Comparison of ENCODE assay signal across 30 cellular contexts in the genomic region with DNA sequence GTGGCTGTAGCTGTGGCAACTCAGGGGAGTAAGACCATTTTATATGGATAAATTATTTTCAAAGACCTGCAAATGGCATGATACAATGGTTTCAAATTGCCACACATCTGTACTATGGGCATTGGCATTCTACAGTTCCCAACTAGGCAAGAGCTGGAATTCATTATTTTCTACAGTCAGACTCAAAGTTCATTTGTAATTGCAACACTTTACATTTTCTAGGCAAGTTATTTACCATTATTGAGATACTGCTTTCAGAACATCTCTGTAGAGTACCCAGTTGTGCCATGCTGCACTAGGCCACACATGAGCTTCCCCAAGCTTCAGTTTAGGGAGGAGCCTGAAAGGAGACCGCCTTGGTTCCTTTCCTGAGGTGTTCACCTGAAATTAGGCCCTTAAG. TPM values are rescaled to one million over a fixed set of nuclear protein-coding genes. Genes with fewer than 3 reads are reported as not detected.
DNase-seq lines count a peak whose midpoint lies in the region; FAIRE-seq and TF ChIP-seq lines count a peak whose summit lies in the region.
"Had no signal": no experiment of that assay in that cellular context is flagged by ENCODE, and none has a peak within 500 bp of the region (broad histone marks: within the 10 kb centered on the region; RNA-seq: fewer than 3 reads in every experiment).

No MANE protein-coding gene starts in this region.

- no peaks in the 10 kb centered on the region for H4K20me1 ChIP-seq in neural progenitor cell (ENCODE audit: low read depth)
- H4K20me1 ChIP-seq: BLaER1 had no signal

- no peak overlapping the region for H3K4me3 ChIP-seq in neural progenitor cell
- no peak overlapping the region for H3K4me3 ChIP-seq in lower leg skin (ENCODE audit: low read depth, poor library complexity, severe bottlenecking)
- H3K4me3 ChIP-seq: BLaER1, GM12878 had no signal

- peak overlapping the region; percentile 28 for H2AFZ ChIP-seq in neural progenitor cell (replicated peaks)

- no peak overlapping the region for H3K9ac ChIP-seq in neural progenitor cell
- H3K9ac ChIP-seq: BLaER1 had no signal

- 95 to 100% methylated on average over 1 of the region's 1 CpG for WGBS in lower leg skin, 2 donors

- H3K4me1 Mint-ChIP-seq in activated CD4-positive, alpha-beta T cell treated with anti-CD3 and anti-CD28 coated beads, Interleukin-2, amount 10 ng/mL, durations not matched to agents 24 days and 14 days, result peaks cover 6% of the 10 kb centered on the region
- H3K4me1 Mint-ChIP-seq in neural progenitor cell, result no peaks in the 10 kb centered on the region
- H3K4me1 Mint-ChIP-seq: CD14-positive monocyte; CD4-positive, alpha-beta memory T cell; CD4-positive, CD25-positive, alpha-beta regulatory T cell; CD8-positive, alpha-beta memory T cell had no signal

- intact Hi-C loops in activated CD4-positive, alpha-beta T cell treated with anti-CD3 and anti-CD28 coated beads, Interleukin-2, amount 10 ng/mL, durations not matched to agents 24 days and 14 days (cut with micrococcal nuclease), result no loop called here
- intact Hi-C loops in lower leg skin (cut with DNase I; ENCODE audit: low total_unique reads), result loop anchor here (10.0 kb wide), 1 partner anchor 145 kb away; a partner anchor contains a TSS

- H3K4me3 Mint-ChIP-seq in activated CD4-positive, alpha-beta T cell treated with anti-CD3 and anti-CD28 coated beads, Interleukin-2, amount 10 ng/mL, durations not matched to agents 24 days and 14 days, result no peak overlapping the region
- H3K4me3 Mint-ChIP-seq in neural progenitor cell, result no peak overlapping the region
- H3K4me3 Mint-ChIP-seq: CD14-positive monocyte; CD4-positive, CD25-positive, alpha-beta regulatory T cell; CD8-positive, alpha-beta memory T cell had no signal

- peaks cover 14% of the 10 kb centered on the region for H3K27me3 ChIP-seq in neural progenitor cell
- H3K27me3 ChIP-seq: BE2C, BLaER1 had no signal

- no peak for TF ChIP-seq POLR2A in lower leg skin (IDR thresholded peaks at IDR 0.05)

- peaks cover 5% of the 10 kb centered on the region for H3K4me1 ChIP-seq in neural progenitor cell

- no peaks in the 10 kb centered on the region for H3K36me3 ChIP-seq in neural progenitor cell
- H3K36me3 ChIP-seq: BE2C, BLaER1 had no signal

- no peaks in the 10 kb centered on the region for H3K36me3 Mint-ChIP-seq in activated CD4-positive, alpha-beta T cell treated with anti-CD3 and anti-CD28 coated beads, Interleukin-2, amount 10 ng/mL, durations not matched to agents 24 days and 14 days (ENCODE audit: low read depth)
- no peaks in the 10 kb centered on the region for H3K36me3 Mint-ChIP-seq in neural progenitor cell
- H3K36me3 Mint-ChIP-seq: CD14-positive monocyte; CD4-positive, alpha-beta memory T cell; CD4-positive, CD25-positive, alpha-beta regulatory T cell; CD8-positive, alpha-beta memory T cell had no signal

- no peaks in the 10 kb centered on the region for H3K9me3 ChIP-seq in neural progenitor cell (ENCODE audit: low read depth)
- H3K9me3 ChIP-seq: BE2C, BLaER1 had no signal

- TF ChIP-seq CTCF in neural progenitor cell (IDR thresholded peaks at IDR 0.05) (no peak), lower leg skin (IDR thresholded peaks at IDR 0.05) (no peak)

- H3K27ac Mint-ChIP-seq in activated CD4-positive, alpha-beta T cell treated with anti-CD3 and anti-CD28 coated beads, Interleukin-2, amount 10 ng/mL, durations not matched to agents 24 days and 14 days, result no peak overlapping the region
- no peak overlapping the region for H3K27ac Mint-ChIP-seq in neural progenitor cell
- H3K27ac Mint-ChIP-seq: CD14-positive monocyte; CD4-positive, alpha-beta memory T cell; CD4-positive, CD25-positive, alpha-beta regulatory T cell had no signal

- H3F3A ChIP-seq in neural progenitor cell (ENCODE audit: low read depth), result no peaks in the 10 kb centered on the region

- no peak for FAIRE-seq in HTR-8/SVneo (lab: Jason Lieb, UNC)
- FAIRE-seq: A204.1, GM12878, GM12892, GM18507 had no signal

- H3K27me3 Mint-ChIP-seq in activated CD4-positive, alpha-beta T cell treated with anti-CD3 and anti-CD28 coated beads, Interleukin-2, amount 10 ng/mL, durations not matched to agents 24 days and 14 days, result peaks cover 4% of the 10 kb centered on the region
- H3K27me3 Mint-ChIP-seq in neural progenitor cell (ENCODE audit: insufficient read depth, low read depth), result peaks cover 2% of the 10 kb centered on the region
- H3K27me3 Mint-ChIP-seq: CD4-positive, alpha-beta memory T cell had no signal

- DNase-seq in activated CD4-positive, alpha-beta T cell treated with anti-CD3 and anti-CD28 coated beads, Interleukin-2, amount 10 ng/mL, durations not matched to agents 24 days and 14 days, result peak; percentile 37
- DNase-seq in activated CD4-positive, alpha-beta T cell treated with anti-CD3 and anti-CD28 coated beads, Interleukin-2, amount 50 U/mL, for 48 hours, result no peak
- DNase-seq in HTR-8/SVneo (ENCODE audit: insufficient read length, low spot score) (peak; percentile 23), neural progenitor cell (ENCODE audit: low spot score) (no peak), lower leg skin (ENCODE audit: low spot score in 2 of 2) (no peak), OCI-M2 (lab: John Stamatoyannopoulos, UW; ENCODE audit: unreplicated experiment) (no peak)
- DNase-seq: 8988T; ACHN; BE2C; C1 segment of cervical spinal cord; CD4-positive, alpha-beta memory T cell; CD4-positive, CD25-positive, alpha-beta regulatory T cell; CD8-positive, alpha-beta memory T cell; COR-L47; DMS 273 treated with DMSO at 0.1 percent for 48 hours; DMS153; DMS53; DMS79; DND-41; EL; GDM1 had no signal

- H3K4me2 ChIP-seq in neural progenitor cell, result no peak overlapping the region
- H3K4me2 ChIP-seq: BLaER1 had no signal

- H3K9me3 Mint-ChIP-seq in activated CD4-positive, alpha-beta T cell treated with anti-CD3 and anti-CD28 coated beads, Interleukin-2, amount 10 ng/mL, durations not matched to agents 24 days and 14 days, result no peaks in the 10 kb centered on the region
- H3K9me3 Mint-ChIP-seq in neural progenitor cell, result no peaks in the 10 kb centered on the region
- H3K9me3 Mint-ChIP-seq: CD14-positive monocyte; CD4-positive, alpha-beta memory T cell; CD4-positive, CD25-positive, alpha-beta regulatory T cell; CD8-positive, alpha-beta memory T cell had no signal

- H3K27ac ChIP-seq in neural progenitor cell, result no peak overlapping the region
- H3K27ac ChIP-seq: BLaER1 had no signal

- no peaks in the 10 kb centered on the region for H3K79me2 ChIP-seq in neural progenitor cell (ENCODE audit: low read depth)

RNA-seq across cellular contexts. Expression of a gene that starts 8.0 kb away (rescaled TPM):
- 4.9 and 5.8 TPM in 2 replicates for total RNA-seq in activated CD4-positive, alpha-beta T cell treated with anti-CD3 and anti-CD28 coated beads, Interleukin-2, amount 10 ng/mL, durations not matched to agents 24 days and 14 days
- total RNA-seq in neural progenitor cell (ENCODE audit: low replicate concordance) (19.9 and 28.8 TPM in 2 replicates), lower leg skin (10 to 100 TPM; 14.8 to 24.9 (median 17.2) TPM)

RNA-seq across cellular contexts. Expression of a gene that starts 20.8 kb away (rescaled TPM):
- not detected in 2 replicates for total RNA-seq in activated CD4-positive, alpha-beta T cell treated with anti-CD3 and anti-CD28 coated beads, Interleukin-2, amount 10 ng/mL, durations not matched to agents 24 days and 14 days
- total RNA-seq in neural progenitor cell (ENCODE audit: low replicate concordance) (not detected in 2 replicates), lower leg skin (not detected)
- total RNA-seq: A673; CD4-positive, alpha-beta memory T cell; CD4-positive, CD25-positive, alpha-beta regulatory T cell; CD8-positive, alpha-beta memory T cell; Daoy; G401 had no signal

Comparison
In these comparisons a context has a peak if more than half of its experiments do, and no peak if none do; other contexts are left out.
1. DNase-seq: peak in activated CD4-positive, alpha-beta T cell treated with anti-CD3 and anti-CD28 coated beads, Interleukin-2, amount 10 ng/mL, durations not matched to agents 24 days and 14 days (single experiment) and HTR-8/SVneo (single experiment); none in activated CD4-positive, alpha-beta T cell treated with anti-CD3 and anti-CD28 coated beads, Interleukin-2, amount 50 U/mL, for 48 hours (0 of 2), neural progenitor cell (single experiment), lower leg skin (0 of 2) and OCI-M2 (single experiment).